Comparison of ENCODE assay signal across 14 cellular contexts in genomic region chr5:120789918-120790714, GRCh38.
DNase-seq lines count a peak whose midpoint lies in the region; ATAC-seq and TF ChIP-seq lines count a peak whose summit lies in the region.
"Had no signal": no experiment of that assay in that cellular context is flagged by ENCODE, and none has a peak within 500 bp of the region (broad histone marks: within the 10 kb centered on the region; RNA-seq: fewer than 3 reads in every experiment).

No MANE protein-coding gene starts in this region.

- no peak for TF ChIP-seq POLR2A in lower leg skin (IDR thresholded peaks at IDR 0.05)

- no peaks in the 10 kb centered on the region for H4K20me1 ChIP-seq in fibroblast of lung (ENCODE audit: control insufficient read depth, extremely low read depth, insufficient read depth, low read length)
- H4K20me1 ChIP-seq: BLaER1 had no signal

- no peak for ATAC-seq in HG03342 (IDR thresholded peaks at IDR 0.05; ENCODE audit: unreplicated experiment)
- ATAC-seq in naive thymus-derived CD8-positive, alpha-beta T cell = no peak
- ATAC-seq: CD8-positive, alpha-beta T cell had no signal

- H3K4me3 Mint-ChIP-seq in naive thymus-derived CD8-positive, alpha-beta T cell = no peak overlapping the region
- H3K4me3 Mint-ChIP-seq: CD8-positive, alpha-beta T cell; H9 had no signal

- no peaks in the 10 kb centered on the region for H3K9me3 ChIP-seq in fibroblast of lung (ENCODE audit: control insufficient read depth, insufficient read depth, low read depth, low read length)
- H3K9me3 ChIP-seq: BLaER1 had no signal

- no peaks in the 10 kb centered on the region for H3K27me3 ChIP-seq in fibroblast of lung (ENCODE audit: control insufficient read depth, insufficient read depth, low read length)
- H3K27me3 ChIP-seq: BLaER1 had no signal

- H3K9ac ChIP-seq in fibroblast of lung (ENCODE audit: insufficient read depth, low read length) = no peak overlapping the region
- H3K9ac ChIP-seq: BLaER1 had no signal

- no peaks in the 10 kb centered on the region for H3K4me1 ChIP-seq in fibroblast of lung (ENCODE audit: control insufficient read depth, extremely low read depth, insufficient read depth, low read length)
- H3K4me1 ChIP-seq: BLaER1 had no signal

- H3K36me3 Mint-ChIP-seq in naive thymus-derived CD8-positive, alpha-beta T cell = no peaks in the 10 kb centered on the region
- H3K36me3 Mint-ChIP-seq: CD8-positive, alpha-beta T cell had no signal

- H3K4me2 ChIP-seq in fibroblast of lung (ENCODE audit: extremely low read depth, insufficient read depth, low read length) = peak overlapping the region; percentile 21
- H3K4me2 ChIP-seq: BLaER1 had no signal

- peaks cover 0 to 6% (median 0%) of the 10 kb centered on the region in 9 donors for H3K9me3 Mint-ChIP-seq in naive thymus-derived CD8-positive, alpha-beta T cell
- H3K9me3 Mint-ChIP-seq: H9 had no signal

- H3K4me3 ChIP-seq in fibroblast of lung (replicated peaks in 1 of 4; ENCODE audit: control extremely low read depth in 1 of 4, insufficient read depth in 1 of 4, low read depth in 3 of 4, low read length in 4 of 4) (peak overlapping the region in 1 of 4 experiments; percentile 19), lower leg skin (ENCODE audit: low read depth, poor library complexity, severe bottlenecking) (no peak overlapping the region)
- H3K4me3 ChIP-seq: BLaER1 had no signal

- H3K79me2 ChIP-seq in fibroblast of lung (ENCODE audit: control insufficient read depth, insufficient read depth, low read length) = no peaks in the 10 kb centered on the region

- H3K36me3 ChIP-seq in fibroblast of lung (ENCODE audit: control insufficient read depth, insufficient read depth, low read length) = no peaks in the 10 kb centered on the region
- H3K36me3 ChIP-seq: BLaER1 had no signal

- POLR2A ChIA-PET in naive thymus-derived CD8-positive, alpha-beta T cell (lab: Charles Lee) = no interaction called here

- DNase-seq in DMS53 (lab: John Stamatoyannopoulos, UW) = peak; percentile 30
- no peak for DNase-seq in DMS53 treated with DMSO at 0.1 percent for 48 hours (lab: John Stamatoyannopoulos, UW; ENCODE audit: unreplicated experiment)
- DNase-seq in SK-N-DZ (ENCODE audit: low spot score) = peak; percentile 20
- DNase-seq in fibroblast of lung (ENCODE audit: low read depth in 2 of 2) = no peak
- DNase-seq in lower leg skin (ENCODE audit: low spot score in 2 of 2) = no peak
- no peak for DNase-seq in hippocampal formation (lab: John Stamatoyannopoulos, UW)
- no peak for DNase-seq in naive thymus-derived CD8-positive, alpha-beta T cell
- DNase-seq: CD8-positive, alpha-beta T cell; H9; NCI-H1417 treated with DMSO at 0.1 percent for 48 hours; NCI-H1930 had no signal

- no peak for TF ChIP-seq CTCF in fibroblast of lung (conservative IDR thresholded peaks at IDR 0.05 in 1 of 2, IDR thresholded peaks at IDR 0.05 in 1 of 2; ENCODE audit: low read depth in 1 of 2, low read length in 2 of 2)
- no peak for TF ChIP-seq CTCF in lower leg skin (IDR thresholded peaks at IDR 0.05)

- H3K4me1 Mint-ChIP-seq in naive thymus-derived CD8-positive, alpha-beta T cell = no peaks in the 10 kb centered on the region

- no peak overlapping the region for H3K27ac ChIP-seq in fibroblast of lung (ENCODE audit: insufficient read depth, low read length)
- H3K27ac ChIP-seq: 22Rv1, BLaER1 had no signal

- H3K27ac Mint-ChIP-seq in naive thymus-derived CD8-positive, alpha-beta T cell = no peak overlapping the region
- H3K27ac Mint-ChIP-seq: CD8-positive, alpha-beta T cell; H9 had no signal

- 33 to 35% methylated on average over 3 of the region's 3 CpGs for WGBS in lower leg skin, 2 donors

- peak overlapping the region; percentile 57 for H2AFZ ChIP-seq in fibroblast of lung (ENCODE audit: low read length)

- no peaks in the 10 kb centered on the region for H3K27me3 Mint-ChIP-seq in naive thymus-derived CD8-positive, alpha-beta T cell

- intact Hi-C loops in lower leg skin (cut with DNase I; ENCODE audit: low total_unique reads) = no loop called here

Comparison
In these comparisons a context has a peak if more than half of its experiments do, and no peak if none do; other contexts are left out.
1. DNase-seq: peak in DMS53 (single experiment) and SK-N-DZ (single experiment); none in DMS53 treated with DMSO at 0.1 percent for 48 hours (single experiment), fibroblast of lung (0 of 2), lower leg skin (0 of 2), hippocampal formation (0 of 2) and naive thymus-derived CD8-positive, alpha-beta T cell (0 of 10).